ENCODE assay signal across 20 cellular contexts in the genomic region with DNA sequence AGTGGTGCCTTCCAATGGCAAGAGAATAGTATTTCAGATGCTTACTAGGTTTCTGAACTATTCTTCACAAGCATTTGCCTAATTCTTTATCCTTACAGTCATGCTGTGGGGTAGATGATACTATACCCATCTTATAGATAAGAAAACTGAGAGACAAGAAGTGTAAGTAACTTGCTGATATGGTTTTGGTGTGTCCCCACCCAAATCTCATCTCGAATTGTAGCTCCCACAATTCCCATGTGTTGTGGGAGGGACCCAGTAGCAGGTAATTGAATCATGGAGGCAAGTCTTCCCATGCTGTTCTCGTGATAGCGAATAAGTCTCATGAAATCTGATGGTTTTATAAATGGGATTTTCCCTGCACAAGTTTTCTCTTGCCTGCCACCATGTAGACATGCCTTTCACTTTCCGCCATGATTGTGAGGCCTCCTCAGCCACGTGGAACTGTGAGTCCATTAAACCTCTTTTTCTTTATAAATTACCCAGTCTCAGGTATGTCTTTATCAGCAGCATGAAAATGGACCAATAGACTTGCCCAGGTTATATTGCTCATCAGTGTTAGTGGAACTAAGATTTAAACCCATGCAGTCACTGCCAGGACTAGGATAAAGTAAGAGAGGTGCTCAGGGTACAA.
"Had no signal": no experiment of that assay in that cellular context is flagged by ENCODE, and none has a peak within 500 bp of the region (broad histone marks: within the 10 kb centered on the region; RNA-seq: fewer than 3 reads in every experiment).

No MANE protein-coding gene starts in this region.

- H3K9me3 ChIP-seq: MG63, SJSA1 had no signal

- DNase-seq: Karpas-422; KG1; MG63; NCI-H1092; NCI-H1105 treated with DMSO at 0.1 percent for 48 hours; NCI-H1417 treated with DMSO at 0.1 percent for 48 hours; NCI-H146; NCI-H1694 treated with DMSO at 0.1 percent for 48 hours; NCI-H1930; NCI-H2081; NCI-H2107; NCI-H2227 treated with DMSO at 0.1 percent for 48 hours; NCI-H526 treated with DMSO at 0.1 percent for 48 hours; NCI-H748 treated with DMSO at 0.1 percent for 48 hours; NK-92 treated with Interleukin-12 subunit alpha and Interleukin-12 subunit beta, amount 100 ng/mL, for 24 hours; Right ventricle myocardium superior; RPMI8226; SIG-M5 had no signal

- H3K4me1 ChIP-seq: SJSA1 had no signal

- H3K27ac ChIP-seq: SJSA1, SK-N-MC had no signal

- H3K36me3 ChIP-seq: MG63, SJSA1 had no signal

- H3K4me3 ChIP-seq: MG63, SJSA1, SK-N-MC had no signal

- H3K27me3 ChIP-seq: MG63, SJSA1 had no signal
